8 cellular contexts compared by ENCODE assay signal in the genomic region with DNA sequence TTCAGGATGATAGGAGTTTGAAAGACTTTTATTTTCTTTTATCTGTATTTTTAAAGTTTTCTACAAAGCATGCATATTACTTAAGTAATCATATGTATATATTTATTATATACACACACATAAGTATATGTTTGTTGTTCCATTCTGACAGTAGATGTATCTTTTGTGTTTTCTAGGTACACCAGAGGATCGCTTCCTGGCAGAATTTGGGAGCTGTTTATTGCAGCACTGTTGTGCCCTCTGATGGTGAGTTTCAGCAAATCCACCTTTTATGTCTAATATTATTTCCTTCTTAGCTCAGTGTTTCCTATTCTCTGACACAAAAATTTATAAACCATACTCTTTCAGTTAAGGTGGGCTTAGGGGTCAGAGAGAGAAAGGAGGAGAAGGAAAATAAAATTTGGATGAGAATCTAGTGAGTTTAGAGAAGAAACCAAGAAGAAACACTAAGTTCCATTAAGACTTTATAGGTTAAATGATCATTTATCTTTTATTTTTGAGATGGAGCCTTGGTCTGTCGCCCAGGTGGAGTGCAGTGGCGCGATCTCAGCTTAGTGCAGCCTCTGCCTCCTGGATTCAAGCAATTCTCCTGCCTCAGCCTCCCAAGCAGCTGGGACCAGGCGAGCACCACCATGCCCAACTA. TPM values are rescaled to one million over a fixed set of nuclear protein-coding genes. Genes with fewer than 3 reads are reported as not detected.
DNase-seq lines count a peak whose midpoint lies in the region; ATAC-seq, FAIRE-seq and TF ChIP-seq lines count a peak whose summit lies in the region.

No MANE protein-coding gene starts in this region.

- no peaks in the 10 kb centered on the region for H3K36me3 ChIP-seq in pancreas

- intact Hi-C loops in pancreas (cut with DNase I), result loop anchor here in 1 of 3 donors (10.0 kb wide), 2 partner anchors 140 to 470 kb away; a partner anchor contains a TSS

- no peak overlapping the region for H3K27ac ChIP-seq in C4-2B
- no peak overlapping the region for H3K27ac ChIP-seq in pancreas

- H3K4me3 ChIP-seq in pancreas, result no peak overlapping the region

- peak; percentile 23 for DNase-seq in GM19238 (ENCODE audit: insufficient read length, low spot score)
- peak; percentile 29 for DNase-seq in NCI-H226
- DNase-seq in activated CD8-positive, alpha-beta memory T cell treated with anti-CD3 and anti-CD28 coated beads, Interleukin-2, amount 50 U/mL, for 4 hours, result peak; percentile 25
- DNase-seq in germinal center (ENCODE audit: low spot score), result peak; percentile 31
- DNase-seq in pancreas, result peak in 3 of 6 donors; percentile 11 to 40 (median 24)

- H3K9me3 ChIP-seq in pancreas, result no peaks in the 10 kb centered on the region

- TF ChIP-seq CTCF in C4-2B (conservative IDR thresholded peaks at IDR 0.05), result peak; percentile 82
- peak in 3 of 4 donors; percentile 23 to 40 (median 38) for TF ChIP-seq CTCF in pancreas (IDR thresholded peaks at IDR 0.05)

- peak; percentile 95 for FAIRE-seq in pancreas (lab: Jason Lieb, UNC)

- 54 to 60% methylated on average over 5 of the region's 5 CpGs for WGBS in pancreas, 2 donors

- peaks cover 3 to 23% (median 23%) of the 10 kb centered on the region in 3 donors for H3K4me1 ChIP-seq in pancreas

- H3K27me3 ChIP-seq in pancreas, result no peaks in the 10 kb centered on the region

- ATAC-seq in pancreas, result peak; percentile 69 to 91 (median 88)
- ATAC-seq in GM18511 (IDR thresholded peaks at IDR 0.05; ENCODE audit: unreplicated experiment), result no peak
- no peak for ATAC-seq in GM19023 (IDR thresholded peaks at IDR 0.05; ENCODE audit: unreplicated experiment)

RNA-seq across cellular contexts. Expression of a gene that starts 59.2 kb away (rescaled TPM):
- under 1 TPM in 1 of 6 donors, not detected in 5; 0.34 TPM for total RNA-seq in pancreas
- polyA plus RNA-seq in pancreas, result under 1 TPM in 1 of 2 donors, not detected in 1; 0.05 TPM

Comparison
In these comparisons a context has a peak if more than half of its experiments do, and no peak if none do; other contexts are left out.
1. ATAC-seq: peak in pancreas (4 of 4); none in GM18511 (single experiment) and GM19023 (single experiment).